11 cellular contexts compared by ENCODE assay signal in genomic region chr17:77163521-77164280, GRCh38. TPM values are rescaled to one million over a fixed set of nuclear protein-coding genes. Genes with fewer than 3 reads are reported as not detected.
DNase-seq lines count a peak whose midpoint lies in the region; ATAC-seq and TF ChIP-seq lines count a peak whose summit lies in the region.
"Had no signal": no experiment of that assay in that cellular context is flagged by ENCODE, and none has a peak within 500 bp of the region (broad histone marks: within the 10 kb centered on the region; RNA-seq: fewer than 3 reads in every experiment).

No MANE protein-coding gene starts in this region.

- peaks cover 29% of the 10 kb centered on the region for H3F3A ChIP-seq in DOHH2 (ENCODE audit: control insufficient read depth, insufficient read depth)

- intact Hi-C loops in left ventricle myocardium superior (cut with micrococcal nuclease) = no loop called here

- no peak for TF ChIP-seq CTCF in DOHH2 (IDR thresholded peaks at IDR 0.05; ENCODE audit: low read depth, low read length, poor library complexity, severe bottlenecking)
- no peak for TF ChIP-seq CTCF in Peyer's patch (IDR thresholded peaks at IDR 0.05)

- H3K4me3 ChIP-seq in DOHH2 (ENCODE audit: low read length) (peak overlapping the region; percentile 61), SJSA1 (no peak overlapping the region), Peyer's patch (no peak overlapping the region)
- H3K4me3 ChIP-seq: ovary had no signal

- peaks cover 87% of the 10 kb centered on the region for H3K36me3 ChIP-seq in DOHH2 (ENCODE audit: control insufficient read depth, low read length)
- peaks cover 54% of the 10 kb centered on the region for H3K36me3 ChIP-seq in SJSA1
- peaks cover 0 to 9% (median 0%) of the 10 kb centered on the region in 3 donors for H3K36me3 ChIP-seq in Peyer's patch
- H3K36me3 ChIP-seq: ovary had no signal

- DNase-seq in SJSA1 (ENCODE audit: low read depth in 1 of 2, low spot score in 2 of 2) = peak in 1 of 2 experiments; percentile 72
- DNase-seq in left ventricle myocardium superior = no peak
- peak; percentile 61 for DNase-seq in retina
- DNase-seq in stimulated activated CD4-positive, alpha-beta T cell treated with anti-CD3 and anti-CD28 coated beads, Interleukin-4, amount 100 ng/mL, for 4 hours = no peak
- DNase-seq in activated naive CD4-positive, alpha-beta T cell treated with Interleukin-2 at 50 U/mL for 16 hours = no peak
- no peak for DNase-seq in stimulated activated CD8-positive, alpha-beta memory T cell treated with anti-CD3 and anti-CD28 coated beads, Interleukin-4, amount 100 ng/mL, for 48 hours
- no peak for DNase-seq in Peyer's patch
- DNase-seq: Calu3, NCI-H2029 had no signal

- H3K79me2 ChIP-seq in DOHH2 (ENCODE audit: control insufficient read depth, low read length) = peaks cover 100% of the 10 kb centered on the region

- H3K4me1 ChIP-seq in DOHH2 (ENCODE audit: control insufficient read depth, low read length) (peaks cover 77% of the 10 kb centered on the region), SJSA1 (replicated peaks) (peaks cover 70% of the 10 kb centered on the region), Peyer's patch (peaks cover 0 to 31% (median 3%) of the 10 kb centered on the region in 4 donors)

- peaks cover 30% of the 10 kb centered on the region; the same call in 1 of the 2 replicates for H4K20me1 ChIP-seq in DOHH2 (ENCODE audit: control insufficient read depth, insufficient read depth, low read depth, low read length)

- peak overlapping the region; percentile 76 for H3K4me2 ChIP-seq in DOHH2 (ENCODE audit: low read length)

- no peaks in the 10 kb centered on the region for H3K9me2 ChIP-seq in DOHH2 (replicated peaks; ENCODE audit: control insufficient read depth, low read length)

- H3K9me3 ChIP-seq in DOHH2 (ENCODE audit: control insufficient read depth, insufficient read depth, low read length) (peaks cover 30% of the 10 kb centered on the region), SJSA1 (replicated peaks) (peaks cover 16% of the 10 kb centered on the region), Peyer's patch (peaks cover 0 to 16% (median 4%) of the 10 kb centered on the region in 4 donors)
- H3K9me3 ChIP-seq: ovary had no signal

- H3K27me3 ChIP-seq in DOHH2 (ENCODE audit: control insufficient read depth, low read length) (no peaks in the 10 kb centered on the region), SJSA1 (replicated peaks) (no peaks in the 10 kb centered on the region), Peyer's patch (no peaks in the 10 kb centered on the region)
- H3K27me3 ChIP-seq: ovary had no signal

- ATAC-seq in left ventricle myocardium superior = peak; percentile 6

- peak overlapping the region; percentile 63 for H3K27ac ChIP-seq in DOHH2 (ENCODE audit: low read depth, low read length)
- peak overlapping the region; percentile 83 for H3K27ac ChIP-seq in SJSA1
- H3K27ac ChIP-seq in Peyer's patch = no peak overlapping the region

- TF ChIP-seq POLR2A in Peyer's patch (IDR thresholded peaks at IDR 0.05) = no peak

RNA-seq across cellular contexts. Expression of gene SEC14L1, which starts 22.9 kb away (rescaled TPM):
- total RNA-seq in SJSA1 (2014; rRNA removed; shearing (Covaris generic)) = 31.5 and 76.0 TPM in 2 replicates
- total RNA-seq in left ventricle myocardium superior = 71.4 TPM
- 100 to 1,000 TPM in 1 of 4 donors, 10 to 100 TPM in 3; 18.2 to 187 (median 46.5) TPM for total RNA-seq in Peyer's patch

Comparison
In these comparisons a context has a peak if more than half of its experiments do, and no peak if none do; other contexts are left out.
1. H3K27ac ChIP-seq: peak in DOHH2 (single experiment) and SJSA1 (single experiment); none in Peyer's patch (0 of 4).